In the genomic region with DNA sequence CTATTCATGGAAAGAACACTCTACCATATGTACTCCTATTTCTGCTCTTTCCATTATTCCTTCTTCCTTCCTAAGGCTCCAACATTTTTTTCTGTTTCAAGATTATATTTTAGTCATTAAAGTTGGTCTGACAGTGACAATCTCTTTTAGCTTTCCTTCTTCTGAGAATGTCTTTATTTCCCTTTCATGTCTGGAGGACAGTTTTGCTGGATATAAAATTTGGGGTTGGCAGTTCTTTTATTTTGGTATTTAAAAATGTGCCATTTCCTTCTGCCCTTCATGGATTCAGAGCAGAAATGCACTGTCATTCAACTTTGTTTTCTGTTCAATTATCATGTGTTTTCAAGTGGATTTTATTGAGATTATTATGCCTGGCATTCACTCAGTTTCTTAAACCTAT, we compare ENCODE assay signal across 33 cellular contexts. TPM values are rescaled to one million over a fixed set of nuclear protein-coding genes. Genes with fewer than 3 reads are reported as not detected.
"Had no signal": no experiment of that assay in that cellular context is flagged by ENCODE, and none has a peak within 500 bp of the region (broad histone marks: within the 10 kb centered on the region; RNA-seq: fewer than 3 reads in every experiment).

No MANE protein-coding gene starts in this region.

- H3K36me3 ChIP-seq: brain microvascular endothelial cell, breast epithelium, cardiac muscle cell had no signal

- H3K27ac ChIP-seq: adrenal gland, ascending aorta, body of pancreas, brain microvascular endothelial cell, breast epithelium, cardiac muscle cell had no signal

- ATAC-seq: activated naive CD4-positive, alpha-beta T cell treated with anti-CD3 and anti-CD28 coated beads, Interleukin-2, amount 50 U/mL, for 72 hours; activated naive CD8-positive, alpha-beta T cell treated with anti-CD3 and anti-CD28 coated beads, Interleukin-2, amount 50 U/mL, for 24 hours; activated T-cell treated with anti-CD3 and anti-CD28 coated beads, Interleukin-2, amount 50 U/mL, for 4 hours; activated T-cell treated with anti-CD3 and anti-CD28 coated beads, Interleukin-2, amount 50 U/mL, for 72 hours; activated T-helper 17 cell treated with anti-CD3 and anti-CD28 coated beads, Interleukin-2, amount 50 U/mL, for 72 hours; body of pancreas had no signal

- H3K4me1 ChIP-seq: body of pancreas, breast epithelium had no signal

- DNase-seq: activated effector memory CD4-positive, alpha-beta T cell treated with anti-CD3 and anti-CD28 coated beads, Interleukin-2, amount 50 U/mL, for 16 hours; activated effector memory CD4-positive, alpha-beta T cell treated with Interleukin-2 at 50 U/mL for 16 hours; activated gamma-delta T cell; activated gamma-delta T cell treated with Interleukin-2 at 50 U/mL for 16 hours; activated naive CD4-positive, alpha-beta T cell; activated naive CD4-positive, alpha-beta T cell treated with anti-CD3 and anti-CD28 coated beads for 36 hours; activated naive CD4-positive, alpha-beta T cell treated with anti-CD3 and anti-CD28 coated beads, Interleukin-2, amount 10 ng/mL, durations not matched to agents 7 days and 5 days; activated naive CD4-positive, alpha-beta T cell treated with anti-CD3 and anti-CD28 coated beads, Interleukin-2, amount 50 U/mL, for 16 hours; activated naive CD4-positive, alpha-beta T cell treated with Interleukin-2 at 50 U/mL for 16 hours; activated naive CD8-positive, alpha-beta T cell treated with anti-CD3 and anti-CD28 coated beads for 36 hours; activated naive CD8-positive, alpha-beta T cell treated with anti-CD3 and anti-CD28 coated beads, Interleukin-2, amount 10 ng/mL, durations not matched to agents 7 days and 5 days; activated naive CD8-positive, alpha-beta T cell treated with anti-CD3 and anti-CD28 coated beads, Interleukin-2, amount 50 U/mL, for 24 hours; activated T-cell treated with anti-CD3 and anti-CD28 coated beads, Interleukin-2, amount 50 U/mL, for 24 hours; activated T-cell treated with anti-CD3 and anti-CD28 coated beads, Interleukin-2, amount 50 U/mL, for 4 hours; activated T-cell treated with anti-CD3 and anti-CD28 coated beads, Interleukin-2, amount 50 U/mL, for 48 hours; activated T-cell treated with anti-CD3 and anti-CD28 coated beads, Interleukin-2, amount 50 U/mL, for 72 hours; adrenal gland; amniotic stem cell; amygdala; anterior cingulate cortex; aorta; body of pancreas; brain microvascular endothelial cell; caudate nucleus; central memory CD4-positive, alpha-beta T cell; cerebellar nuclear complex had no signal

- H3K4me3 ChIP-seq: adrenal gland, ascending aorta, body of pancreas, breast epithelium, cardiac muscle cell had no signal

- H3K27me3 ChIP-seq: adrenal gland, ascending aorta, body of pancreas, brain microvascular endothelial cell, breast epithelium, cardiac muscle cell had no signal

- FAIRE-seq: astrocyte, bronchial epithelial cell had no signal

RNA-seq across cellular contexts. Expression of a gene that starts 53.1 kb away (rescaled TPM):
- total RNA-seq: activated naive CD4-positive, alpha-beta T cell treated with anti-CD3 and anti-CD28 coated beads for 36 hours; activated naive CD4-positive, alpha-beta T cell treated with anti-CD3 and anti-CD28 coated beads, Interleukin-2, amount 50 U/mL, for 72 hours; activated naive CD8-positive, alpha-beta T cell treated with anti-CD3 and anti-CD28 coated beads for 36 hours; activated naive CD8-positive, alpha-beta T cell treated with anti-CD3 and anti-CD28 coated beads, Interleukin-2, amount 10 ng/mL, durations not matched to agents 7 days and 5 days had no signal
